Comparison of ENCODE assay signal across 8 cellular contexts in genomic region chr17:42132941-42133340, GRCh38. TPM values are rescaled to one million over a fixed set of nuclear protein-coding genes. Genes with fewer than 3 reads are reported as not detected.
A peak's percentile ranks its signal among the peaks of the same experiment; 100 is the strongest.
DNase-seq lines count a peak whose midpoint lies in the region; ATAC-seq and FAIRE-seq lines count a peak whose summit lies in the region.

No MANE protein-coding gene starts in this region.

- no peaks in the 10 kb centered on the region for H3K9me3 Mint-ChIP-seq in activated naive CD8-positive, alpha-beta T cell treated with anti-CD3 and anti-CD28 coated beads, Interleukin-2, amount 10 ng/mL, durations not matched to agents 7 days and 5 days
- no peaks in the 10 kb centered on the region for H3K9me3 Mint-ChIP-seq in stimulated activated effector memory CD8-positive, alpha-beta T cell treated with anti-CD3 and anti-CD28 coated beads, Interleukin-12 subunit alpha, Interleukin-12 subunit beta, amount 100 ng/mL, for 72 hours

- peaks cover 29% of the 10 kb centered on the region for H3K36me3 Mint-ChIP-seq in activated naive CD8-positive, alpha-beta T cell treated with anti-CD3 and anti-CD28 coated beads, Interleukin-2, amount 10 ng/mL, durations not matched to agents 7 days and 5 days
- H3K36me3 Mint-ChIP-seq in stimulated activated effector memory CD8-positive, alpha-beta T cell treated with anti-CD3 and anti-CD28 coated beads, Interleukin-12 subunit alpha, Interleukin-12 subunit beta, amount 100 ng/mL, for 72 hours: peaks cover 78% of the 10 kb centered on the region

- POLR2A ChIA-PET in activated naive CD8-positive, alpha-beta T cell treated with anti-CD3 and anti-CD28 coated beads, Interleukin-2, amount 10 ng/mL, durations not matched to agents 7 days and 5 days (lab: Charles Lee): interaction anchor here (1.3 to 4.0 kb wide), 3 partner anchors 12 to 21 kb away, joined by 4 to 14 read pairs (median 8); partner anchors contain the start of genes DHX58 and KAT2A

- H3K36me3 ChIP-seq in ACC112 (ENCODE audit: insufficient read depth, low read length): peaks cover 18% of the 10 kb centered on the region; the same call in 1 of the 2 replicates

- peak; percentile 61 for FAIRE-seq in GM19239 (lab: Jason Lieb, UNC)

- H3K4me3 Mint-ChIP-seq in activated naive CD8-positive, alpha-beta T cell treated with anti-CD3 and anti-CD28 coated beads, Interleukin-2, amount 10 ng/mL, durations not matched to agents 7 days and 5 days: no peak overlapping the region
- peak overlapping the region; percentile 7 for H3K4me3 Mint-ChIP-seq in stimulated activated effector memory CD8-positive, alpha-beta T cell treated with anti-CD3 and anti-CD28 coated beads, Interleukin-12 subunit alpha, Interleukin-12 subunit beta, amount 100 ng/mL, for 72 hours

- H3K27ac ChIP-seq in ACC112 (ENCODE audit: low read depth, low read length): peak overlapping the region; percentile 29; the same call in 1 of the 2 replicates

- no peak overlapping the region for H3K4me3 ChIP-seq in ACC112 (ENCODE audit: low read depth, low read length)

- no peak for DNase-seq in GM19239 (ENCODE audit: insufficient read length, low spot score)
- DNase-seq in NCI-H2107 (lab: John Stamatoyannopoulos, UW): peak; percentile 61
- no peak for DNase-seq in activated naive CD8-positive, alpha-beta T cell treated with anti-CD3 and anti-CD28 coated beads, Interleukin-2, amount 10 ng/mL, durations not matched to agents 7 days and 5 days
- peak; percentile 84 for DNase-seq in hepatic stellate cell (ENCODE audit: low spot score)
- DNase-seq in stimulated activated effector memory CD8-positive, alpha-beta T cell treated with anti-CD3 and anti-CD28 coated beads, Interleukin-12 subunit alpha, Interleukin-12 subunit beta, amount 100 ng/mL, for 72 hours (ENCODE audit: low spot score in 2 of 2): no peak
- DNase-seq in activated effector memory CD4-positive, alpha-beta T cell treated with Interleukin-2 at 50 U/mL for 16 hours: no peak

- peak overlapping the region; percentile 60 for H3K27ac Mint-ChIP-seq in activated naive CD8-positive, alpha-beta T cell treated with anti-CD3 and anti-CD28 coated beads, Interleukin-2, amount 10 ng/mL, durations not matched to agents 7 days and 5 days
- peak overlapping the region; percentile 77 for H3K27ac Mint-ChIP-seq in stimulated activated effector memory CD8-positive, alpha-beta T cell treated with anti-CD3 and anti-CD28 coated beads, Interleukin-12 subunit alpha, Interleukin-12 subunit beta, amount 100 ng/mL, for 72 hours

- H3K27me3 ChIP-seq in ACC112 (ENCODE audit: insufficient read depth, low read length): no peaks in the 10 kb centered on the region

- H3K4me1 ChIP-seq in ACC112 (ENCODE audit: control insufficient read depth, insufficient read depth, low read length, unreplicated experiment): peaks cover 46% of the 10 kb centered on the region

- peaks cover 42% of the 10 kb centered on the region for H3K4me1 Mint-ChIP-seq in activated naive CD8-positive, alpha-beta T cell treated with anti-CD3 and anti-CD28 coated beads, Interleukin-2, amount 10 ng/mL, durations not matched to agents 7 days and 5 days
- H3K4me1 Mint-ChIP-seq in stimulated activated effector memory CD8-positive, alpha-beta T cell treated with anti-CD3 and anti-CD28 coated beads, Interleukin-12 subunit alpha, Interleukin-12 subunit beta, amount 100 ng/mL, for 72 hours: peaks cover 64% of the 10 kb centered on the region

- H3K79me2 ChIP-seq in ACC112 (ENCODE audit: control insufficient read depth, insufficient read depth, low read length, unreplicated experiment): peaks cover 72% of the 10 kb centered on the region

- no peaks in the 10 kb centered on the region for H3K27me3 Mint-ChIP-seq in activated naive CD8-positive, alpha-beta T cell treated with anti-CD3 and anti-CD28 coated beads, Interleukin-2, amount 10 ng/mL, durations not matched to agents 7 days and 5 days

- peak; percentile 59 for ATAC-seq in activated naive CD8-positive, alpha-beta T cell treated with anti-CD3 and anti-CD28 coated beads, Interleukin-2, amount 10 ng/mL, durations not matched to agents 7 days and 5 days (ENCODE audit: low read depth)
- ATAC-seq in stimulated activated effector memory CD8-positive, alpha-beta T cell treated with anti-CD3 and anti-CD28 coated beads, Interleukin-12 subunit alpha, Interleukin-12 subunit beta, amount 100 ng/mL, for 72 hours: peak; percentile 86
- no peak for ATAC-seq in HG03521 (IDR thresholded peaks at IDR 0.05; ENCODE audit: unreplicated experiment)

- H2AFZ ChIP-seq in ACC112 (ENCODE audit: low read length, unreplicated experiment): no peak overlapping the region

RNA-seq across cellular contexts. Expression of gene HSPB9, which starts 10.3 kb away (rescaled TPM):
- total RNA-seq in activated naive CD8-positive, alpha-beta T cell treated with anti-CD3 and anti-CD28 coated beads, Interleukin-2, amount 10 ng/mL, durations not matched to agents 7 days and 5 days: under 1 TPM; 0.31 to 0.36 TPM

RNA-seq across cellular contexts. Expression of gene KAT2A, which starts 11.8 kb away (rescaled TPM):
- total RNA-seq in activated naive CD8-positive, alpha-beta T cell treated with anti-CD3 and anti-CD28 coated beads, Interleukin-2, amount 10 ng/mL, durations not matched to agents 7 days and 5 days: 10 to 100 TPM; 45.1 to 46.9 TPM

RNA-seq across cellular contexts. Expression of gene DHX58, which starts 20.4 kb away (rescaled TPM):
- total RNA-seq in activated naive CD8-positive, alpha-beta T cell treated with anti-CD3 and anti-CD28 coated beads, Interleukin-2, amount 10 ng/mL, durations not matched to agents 7 days and 5 days: 10 to 100 TPM; 68.7 to 77.6 TPM

RNA-seq across cellular contexts. Expression of gene RAB5C, which starts 21.8 kb away (rescaled TPM):
- total RNA-seq in activated naive CD8-positive, alpha-beta T cell treated with anti-CD3 and anti-CD28 coated beads, Interleukin-2, amount 10 ng/mL, durations not matched to agents 7 days and 5 days: 10 to 100 TPM; 86.7 to 90.5 TPM

RNA-seq across cellular contexts. Expression of gene ZNF385C, which starts 34.7 kb away (rescaled TPM):
- total RNA-seq in activated naive CD8-positive, alpha-beta T cell treated with anti-CD3 and anti-CD28 coated beads, Interleukin-2, amount 10 ng/mL, durations not matched to agents 7 days and 5 days: under 1 TPM; 0.40 to 0.58 TPM

Comparison
In these comparisons a context has a peak if more than half of its experiments do, and no peak if none do; other contexts are left out.
1. DNase-seq: peak in NCI-H2107 (single experiment) and hepatic stellate cell (single experiment); none in GM19239 (single experiment), activated naive CD8-positive, alpha-beta T cell treated with anti-CD3 and anti-CD28 coated beads, Interleukin-2, amount 10 ng/mL, durations not matched to agents 7 days and 5 days (single experiment), stimulated activated effector memory CD8-positive, alpha-beta T cell treated with anti-CD3 and anti-CD28 coated beads, Interleukin-12 subunit alpha, Interleukin-12 subunit beta, amount 100 ng/mL, for 72 hours (0 of 2) and activated effector memory CD4-positive, alpha-beta T cell treated with Interleukin-2 at 50 U/mL for 16 hours (single experiment).